ENCODE assay signal across 21 cellular contexts in the genomic region with DNA sequence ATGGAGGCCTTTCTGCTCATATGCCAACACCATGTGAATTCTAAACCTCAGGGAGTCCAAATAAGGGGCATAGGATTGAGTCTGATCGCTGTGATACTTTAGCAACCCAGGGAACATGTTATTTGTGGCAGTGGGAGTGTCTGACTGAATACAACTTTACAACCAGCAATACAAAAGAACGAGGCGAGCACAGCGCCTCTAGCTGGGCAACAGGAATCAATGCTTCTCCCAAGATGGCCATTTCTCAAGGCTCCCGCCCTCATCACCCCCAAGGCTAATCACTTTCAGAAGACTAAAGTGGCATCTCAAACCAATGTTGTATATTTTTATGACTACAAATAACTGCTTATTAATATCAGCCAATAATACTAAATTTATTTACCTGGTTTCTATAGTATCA. TPM values are rescaled to one million over a fixed set of nuclear protein-coding genes. Genes with fewer than 3 reads are reported as not detected.
DNase-seq lines count a peak whose midpoint lies in the region; ATAC-seq, FAIRE-seq and TF ChIP-seq lines count a peak whose summit lies in the region.
"Had no signal": no experiment of that assay in that cellular context is flagged by ENCODE, and none has a peak within 500 bp of the region (broad histone marks: within the 10 kb centered on the region; RNA-seq: fewer than 3 reads in every experiment).

No MANE protein-coding gene starts in this region.

- TF ChIP-seq RAD21 in K562 (CRISPR knock-in tag; conservative IDR thresholded peaks at IDR 0.05 in 1 of 2, IDR thresholded peaks at IDR 0.05 in 1 of 2): no peak

- no peak overlapping the region for H2AFZ ChIP-seq in K562 (ENCODE audit: low read depth, low read length)
- no peak overlapping the region for H2AFZ ChIP-seq in osteoblast (ENCODE audit: low read length)

- DNase-seq in Kasumi-1 (lab: John Stamatoyannopoulos, UW) (peak; percentile 27 to 28), K562 (ENCODE audit: extremely low read depth in 1 of 4, low spot score in 3 of 4) (no peak), osteoblast (ENCODE audit: insufficient read length, low spot score, missing footprints) (no peak), kidney (no peak)
- DNase-seq in activated naive CD4-positive, alpha-beta T cell treated with anti-CD3 and anti-CD28 coated beads, Interleukin-2, amount 50 U/mL, for 16 hours: no peak
- DNase-seq: activated CD8-positive, alpha-beta T cell treated with anti-CD3 and anti-CD28 coated beads for 36 hours; activated naive CD4-positive, alpha-beta T cell treated with anti-CD3 and anti-CD28 coated beads for 36 hours; CD4-positive, alpha-beta memory T cell; effector CD4-positive, alpha-beta T cell; natural killer cell; NCI-H146; stimulated activated CD4-positive, alpha-beta T cell treated with anti-CD3 and anti-CD28 coated beads, Interleukin-4, amount 100 ng/mL, for 24 hours; stomach; T-helper 2 cell had no signal

- POLR2A ChIA-PET in K562 (lab: Yijun Ruan, JAX): interaction anchor here (0.6 to 3.6 kb wide), 5 partner anchors 11 to 133 kb away, joined by 3 to 15 read pairs (median 3); no protein-coding TSS in a partner anchor

- no peak for TF ChIP-seq POLR2A in K562 (conservative IDR thresholded peaks at IDR 0.05)

- H3K27ac ChIP-seq in DOHH2 (ENCODE audit: low read depth, low read length): no peak overlapping the region
- peak overlapping the region; percentile 18; the same call in 1 of the 3 replicates for H3K27ac ChIP-seq in K562 (ENCODE audit: extremely low read depth, low read depth, low read length)
- H3K27ac ChIP-seq in osteoblast (ENCODE audit: low read depth, low read length): no peak overlapping the region
- no peak overlapping the region for H3K27ac ChIP-seq in kidney (ENCODE audit: low read depth in 2 of 2, low read length in 2 of 2)
- H3K27ac ChIP-seq: ascending aorta, stomach had no signal

- H3K9me1 ChIP-seq in K562 (ENCODE audit: control insufficient read depth, insufficient read depth, low read length): peaks cover 2% of the 10 kb centered on the region

- in situ Hi-C loops in K562 (cut with MboI): no loop called here

- no peaks in the 10 kb centered on the region for H3K9me2 ChIP-seq in DOHH2 (replicated peaks; ENCODE audit: control insufficient read depth, low read length)

- H3K27me3 ChIP-seq in DOHH2 (ENCODE audit: control insufficient read depth, low read length): no peaks in the 10 kb centered on the region
- H3K27me3 ChIP-seq in K562 (ENCODE audit: control insufficient read depth in 2 of 2, insufficient read depth in 2 of 2, low read length in 2 of 2): no peaks in the 10 kb centered on the region
- H3K27me3 ChIP-seq in osteoblast (ENCODE audit: insufficient read depth, low read length): no peaks in the 10 kb centered on the region
- H3K27me3 ChIP-seq: ascending aorta, stomach had no signal

- H3K4me1 ChIP-seq in DOHH2 (ENCODE audit: control insufficient read depth, low read length): 0 out of 2 replicates have a peak, but pooled peaks cover 3% of the 10 kb centered on the region
- peaks cover 16 to 18% of the 10 kb centered on the region in 2 experiments for H3K4me1 ChIP-seq in K562 (replicated peaks in 1 of 2; ENCODE audit: control insufficient read depth in 2 of 2, insufficient read depth in 2 of 2, low read length in 2 of 2)
- H3K4me1 ChIP-seq in osteoblast (ENCODE audit: insufficient read depth, low read length): peaks cover 23% of the 10 kb centered on the region
- peaks cover 15% of the 10 kb centered on the region in 2 donors for H3K4me1 ChIP-seq in kidney (ENCODE audit: control insufficient read depth in 1 of 2, insufficient read depth in 1 of 2, low read depth in 1 of 2, low read length in 2 of 2)
- H3K4me1 ChIP-seq: HAP-1 had no signal

- peaks cover 87% of the 10 kb centered on the region for H3K36me3 ChIP-seq in DOHH2 (ENCODE audit: control insufficient read depth, low read length)
- peaks cover 94% of the 10 kb centered on the region for H3K36me3 ChIP-seq in K562 (ENCODE audit: control insufficient read depth, insufficient read depth, low read length)
- H3K36me3 ChIP-seq in osteoblast (ENCODE audit: insufficient read depth, low read length): peaks cover 73% of the 10 kb centered on the region
- peaks cover 11 to 19% of the 10 kb centered on the region in 2 donors for H3K36me3 ChIP-seq in kidney (ENCODE audit: control insufficient read depth in 1 of 2, insufficient read depth in 2 of 2, low read length in 2 of 2)

- 83% methylated on average over 5 of the region's 5 CpGs for WGBS in K562 (ENCODE audit: insufficient coverage, low coverage, missing lambda C conversion rate)

- H3K79me2 ChIP-seq in DOHH2 (ENCODE audit: control insufficient read depth, low read length) (peaks cover 93% of the 10 kb centered on the region), K562 (ENCODE audit: control insufficient read depth, insufficient read depth, low read length) (peaks cover 97% of the 10 kb centered on the region), osteoblast (ENCODE audit: insufficient read depth, low read length) (peaks cover 98% of the 10 kb centered on the region)

- ATAC-seq in K562 (peak; percentile 46), GM18907 (IDR thresholded peaks at IDR 0.05; ENCODE audit: unreplicated experiment) (no peak), GM21360 (IDR thresholded peaks at IDR 0.05; ENCODE audit: unreplicated experiment) (no peak)
- ATAC-seq: activated CD8-positive, alpha-beta T cell treated with anti-CD3 and anti-CD28 coated beads for 36 hours; HepG2; natural killer cell had no signal

- no peak overlapping the region for H3K4me2 ChIP-seq in DOHH2 (ENCODE audit: low read length)
- H3K4me2 ChIP-seq in K562 (ENCODE audit: insufficient read depth, low read length): no peak overlapping the region
- H3K4me2 ChIP-seq in osteoblast (ENCODE audit: insufficient read depth, low read length): no peak overlapping the region

- H3K9ac ChIP-seq in K562 (ENCODE audit: insufficient read depth in 1 of 2, low read depth in 2 of 2, low read length in 2 of 2) (no peak overlapping the region), kidney (ENCODE audit: low read length in 2 of 2) (no peak overlapping the region)

- intact Hi-C loops in K562 (cut with micrococcal nuclease): no loop called here
- intact Hi-C loops in kidney (cut with DNase I): no loop called here

- FAIRE-seq in K562 (lab: Jason Lieb, UNC) (no peak), kidney (lab: Jason Lieb, UNC) (no peak)
- FAIRE-seq: GM12891, HepG2 had no signal

- TF ChIP-seq CTCF in DOHH2 (IDR thresholded peaks at IDR 0.05; ENCODE audit: low read depth, low read length, poor library complexity, severe bottlenecking) (peak; percentile 32), K562 (IDR thresholded peaks at IDR 0.05 in 2 of 3, conservative IDR thresholded peaks at IDR 0.05 in 1 of 3; ENCODE audit: insufficient read depth in 2 of 3, low read depth in 1 of 3, low read length in 3 of 3) (peak; percentile 32 to 48 (median 41)), osteoblast (IDR thresholded peaks at IDR 0.05; ENCODE audit: extremely low read depth, low read depth, low read length) (peak; percentile 20), kidney (IDR thresholded peaks at IDR 0.05; ENCODE audit: borderline replicate concordance, extremely low read depth, insufficient read depth) (no peak)

- TF ChIP-seq EP300 in K562 (IDR thresholded peaks at IDR 0.05; ENCODE audit: low read length): no peak

- no peak overlapping the region for H3K4me3 ChIP-seq in DOHH2 (ENCODE audit: low read length)
- H3K4me3 ChIP-seq in K562: no peak overlapping the region
- no peak overlapping the region for H3K4me3 ChIP-seq in osteoblast (ENCODE audit: insufficient read depth, low read length)
- H3K4me3 ChIP-seq in kidney (ENCODE audit: low read length in 2 of 2): no peak overlapping the region
- H3K4me3 ChIP-seq: ascending aorta, HAP-1, stomach had no signal

- peaks cover 8% of the 10 kb centered on the region; the same call in 1 of the 2 replicates for H3F3A ChIP-seq in DOHH2 (ENCODE audit: control insufficient read depth, insufficient read depth)

- CTCF ChIA-PET in K562 (lab: Yijun Ruan, JAX; ENCODE audit: low intra/inter-chr PET ratio): no interaction called here

- peaks cover 34% of the 10 kb centered on the region for H4K20me1 ChIP-seq in DOHH2 (ENCODE audit: control insufficient read depth, insufficient read depth, low read depth, low read length)
- H4K20me1 ChIP-seq in K562 (replicated peaks; ENCODE audit: control insufficient read depth, insufficient read depth, low read length): peaks cover 42% of the 10 kb centered on the region
- peaks cover 86% of the 10 kb centered on the region for H4K20me1 ChIP-seq in osteoblast (ENCODE audit: insufficient read depth, low read length)

- H3K9me3 ChIP-seq in DOHH2 (ENCODE audit: control insufficient read depth, insufficient read depth, low read length): no peaks in the 10 kb centered on the region
- H3K9me3 ChIP-seq in K562 (replicated peaks; ENCODE audit: control insufficient read depth, insufficient read depth, low read depth, low read length): no peaks in the 10 kb centered on the region
- H3K9me3 ChIP-seq in osteoblast (ENCODE audit: low read depth, low read length): no peaks in the 10 kb centered on the region
- no peaks in the 10 kb centered on the region for H3K9me3 ChIP-seq in kidney (ENCODE audit: control insufficient read depth in 1 of 2, low read length in 2 of 2)
- H3K9me3 ChIP-seq: ascending aorta, HAP-1, stomach had no signal

- no TSS peak for BruUV-seq in K562 (replicated peaks; lab: Mats Ljungman, UMichigan)

RNA-seq across cellular contexts. Expression of a gene that starts 28.1 kb away (rescaled TPM):
- 60.5 and 71.2 TPM in 2 replicates for total RNA-seq in K562 (2011; cell fraction: chromatin; rRNA removed; ENCODE audit: low replicate concordance)
- 39.9 and 41.7 TPM in 2 replicates for total RNA-seq in K562 (2011; cell fraction: nucleolus; rRNA removed)
- total RNA-seq in K562 (2011; cell fraction: nucleoplasm; rRNA removed): 59.5 and 77.9 TPM in 2 replicates
- 50.3 and 53.2 TPM in 2 replicates for total RNA-seq in K562 (2014; rRNA removed)
- total RNA-seq in K562 (2014; rRNA removed; fragmentation: Illumina TruSeq; extraction: Trizol): 144 and 155 TPM in 2 replicates
- 135 and 136 TPM in 2 replicates for total RNA-seq in K562 (2015; rRNA removed; fragmentation: Illumina TruSeq; extraction: Trizol)
- 238 and 246 TPM in 2 replicates for total RNA-seq in K562 (2021)
- 67.6 and 94.5 TPM in 2 replicates for polyA plus RNA-seq in K562 (2011; rRNA removed)
- polyA plus RNA-seq in K562 (2011; cell fraction: cytosol; rRNA removed): 43.4 and 52.2 TPM in 2 replicates
- 30.1 and 40.2 TPM in 2 replicates for polyA plus RNA-seq in K562 (2011; cell fraction: nucleus; rRNA removed)
- 142 and 212 TPM in 2 replicates for polyA plus RNA-seq in K562 (2012)
- polyA plus RNA-seq in K562 (2014; fragmentation: Illumina TruSeq; extraction: Trizol): 200 and 204 TPM in 2 replicates
- polyA plus RNA-seq in K562 (2014; fragmentation: Nextera tagmentation; extraction: Ambion mirVana): 10 to 100 TPM; 30.4 to 37.6 TPM
- polyA plus RNA-seq in K562 (2014; rRNA removed): 74.9 and 83.6 TPM in 2 replicates
- polyA minus RNA-seq in K562 (2011; rRNA and poly(A)+ RNA removed): 142 and 187 TPM in 2 replicates
- polyA minus RNA-seq in K562 (2011; cell fraction: cytosol; rRNA and poly(A)+ RNA removed): 110 and 154 TPM in 2 replicates
- 23.0 and 31.1 TPM in 2 replicates for polyA minus RNA-seq in K562 (2011; cell fraction: nucleus; rRNA and poly(A)+ RNA removed)
- 99.9 and 121 TPM in 2 replicates for total RNA-seq in osteoblast
- 94.2 TPM for total RNA-seq in kidney
- 45.4 TPM for polyA plus RNA-seq in kidney (ENCODE audit: insufficient read depth, low read depth, low replicate concordance)

RNA-seq across cellular contexts. Expression of a gene that starts 28.2 kb away (rescaled TPM):
- 7.2 and 18.6 TPM in 2 replicates for total RNA-seq in K562 (2011; cell fraction: chromatin; rRNA removed; ENCODE audit: low replicate concordance)
- 37.0 and 39.4 TPM in 2 replicates for total RNA-seq in K562 (2011; cell fraction: nucleolus; rRNA removed)
- 25.3 and 28.7 TPM in 2 replicates for total RNA-seq in K562 (2011; cell fraction: nucleoplasm; rRNA removed)
- 138 and 216 TPM in 2 replicates for total RNA-seq in K562 (2014; rRNA removed)
- total RNA-seq in K562 (2014; rRNA removed; fragmentation: Illumina TruSeq; extraction: Trizol): 16.0 and 27.1 TPM in 2 replicates
- 180 TPM in 2 replicates for total RNA-seq in K562 (2015; rRNA removed; fragmentation: Illumina TruSeq; extraction: Trizol)
- 522 and 565 TPM in 2 replicates for total RNA-seq in K562 (2021)
- polyA plus RNA-seq in K562 (2011; rRNA removed): 44.8 and 88.9 TPM in 2 replicates
- 114 and 636 TPM in 2 replicates for polyA plus RNA-seq in K562 (2011; cell fraction: cytosol; rRNA removed)
- polyA plus RNA-seq in K562 (2011; cell fraction: nucleus; rRNA removed): 55.5 and 127 TPM in 2 replicates
- 343 and 551 TPM in 2 replicates for polyA plus RNA-seq in K562 (2012)
- polyA plus RNA-seq in K562 (2014; fragmentation: Illumina TruSeq; extraction: Trizol): 258 and 607 TPM in 2 replicates
- polyA plus RNA-seq in K562 (2014; fragmentation: Nextera tagmentation; extraction: Ambion mirVana): 100 to 1,000 TPM in 1 of 2 experiments, 10 to 100 TPM in 1; 97.3 to 128 TPM
- polyA plus RNA-seq in K562 (2014; rRNA removed): 283 and 298 TPM in 2 replicates
- 7.3 and 10.1 TPM in 2 replicates for polyA minus RNA-seq in K562 (2011; rRNA and poly(A)+ RNA removed)
- polyA minus RNA-seq in K562 (2011; cell fraction: cytosol; rRNA and poly(A)+ RNA removed): 107 and 110 TPM in 2 replicates
- polyA minus RNA-seq in K562 (2011; cell fraction: nucleus; rRNA and poly(A)+ RNA removed): 19.9 and 22.8 TPM in 2 replicates
- total RNA-seq in osteoblast: 67.2 and 72.7 TPM in 2 replicates
- total RNA-seq in kidney: 1,012 TPM
- 1,561 TPM for polyA plus RNA-seq in kidney (ENCODE audit: insufficient read depth, low read depth, low replicate concordance)

Comparison
In these comparisons a context has a peak if more than half of its experiments do, and no peak if none do; other contexts are left out.
1. DNase-seq: peak in Kasumi-1 (2 of 2); none in K562 (0 of 4), osteoblast (single experiment), kidney (single experiment) and activated naive CD4-positive, alpha-beta T cell treated with anti-CD3 and anti-CD28 coated beads, Interleukin-2, amount 50 U/mL, for 16 hours (single experiment).